1 cellular context compared by ENCODE assay signal in the genomic region with DNA sequence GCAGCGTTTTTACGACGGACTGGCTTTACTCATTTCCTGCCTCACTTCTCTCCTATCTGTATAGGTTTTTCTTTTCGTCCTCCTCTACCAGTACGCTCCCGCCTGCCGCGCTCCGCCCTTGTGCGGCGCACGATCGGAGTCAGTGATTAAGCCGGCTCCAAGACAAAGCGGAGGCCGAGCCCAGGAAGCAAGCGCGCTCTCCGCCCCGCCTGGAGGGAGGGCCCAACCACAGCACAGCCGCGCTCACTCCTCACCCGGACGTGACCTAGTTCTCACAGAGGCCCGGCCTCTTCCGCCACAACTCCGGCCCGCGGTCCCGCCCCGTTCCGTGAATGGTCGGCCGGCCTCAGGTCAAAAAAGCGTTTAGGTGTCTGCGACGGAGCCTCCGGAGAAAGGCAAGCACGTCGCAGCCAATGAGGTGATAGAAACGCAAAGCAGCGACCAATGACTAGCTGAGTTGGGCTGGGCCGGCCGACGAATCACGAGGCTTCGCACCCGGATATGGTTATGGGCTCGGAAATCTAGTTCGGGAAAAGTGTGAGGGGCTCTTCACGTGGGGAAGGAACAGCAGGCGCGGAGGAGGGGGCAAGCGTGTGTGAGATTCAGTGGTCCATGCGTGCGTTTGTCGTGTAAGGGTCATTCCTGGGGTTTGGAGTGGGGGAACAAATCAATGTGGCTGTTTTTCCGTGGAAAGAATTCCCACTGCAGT.
TF ChIP-seq lines count a peak whose summit lies in the region.

A gene with protein sequence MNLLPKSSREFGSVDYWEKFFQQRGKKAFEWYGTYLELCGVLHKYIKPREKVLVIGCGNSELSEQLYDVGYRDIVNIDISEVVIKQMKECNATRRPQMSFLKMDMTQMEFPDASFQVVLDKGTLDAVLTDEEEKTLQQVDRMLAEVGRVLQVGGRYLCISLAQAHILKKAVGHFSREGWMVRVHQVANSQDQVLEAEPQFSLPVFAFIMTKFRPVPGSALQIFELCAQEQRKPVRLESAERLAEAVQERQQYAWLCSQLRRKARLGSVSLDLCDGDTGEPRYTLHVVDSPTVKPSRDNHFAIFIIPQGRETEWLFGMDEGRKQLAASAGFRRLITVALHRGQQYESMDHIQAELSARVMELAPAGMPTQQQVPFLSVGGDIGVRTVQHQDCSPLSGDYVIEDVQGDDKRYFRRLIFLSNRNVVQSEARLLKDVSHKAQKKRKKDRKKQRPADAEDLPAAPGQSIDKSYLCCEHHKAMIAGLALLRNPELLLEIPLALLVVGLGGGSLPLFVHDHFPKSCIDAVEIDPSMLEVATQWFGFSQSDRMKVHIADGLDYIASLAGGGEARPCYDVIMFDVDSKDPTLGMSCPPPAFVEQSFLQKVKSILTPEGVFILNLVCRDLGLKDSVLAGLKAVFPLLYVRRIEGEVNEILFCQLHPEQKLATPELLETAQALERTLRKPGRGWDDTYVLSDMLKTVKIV (plus strand): TSS at position 494 of the 709 bp plus-strand sequence. CDS start 308 bp downstream, outside the sequence.

TF ChIP-seq in HepG2, 621 proteins besides CTCF, POLR2A, EP300 and RAD21 (continued from another document and continues in another):
- TF ChIP-seq ZNF503 (CRISPR knock-in tag; IDR thresholded peaks at IDR 0.05), result no peak
- TF ChIP-seq MLLT10 (CRISPR knock-in tag; IDR thresholded peaks at IDR 0.05), result no peak
- TF ChIP-seq E2F5 (CRISPR knock-in tag; conservative IDR thresholded peaks at IDR 0.05), result peak; percentile 63
- TF ChIP-seq ZHX2 (IDR thresholded peaks at IDR 0.05; ENCODE audit: low read depth), result no peak; the same call in 1 of the 2 replicates
- no peak for TF ChIP-seq ZHX2 (CRISPR knock-in tag; IDR thresholded peaks at IDR 0.05; ENCODE audit: borderline replicate concordance)
- no peak for TF ChIP-seq ZNF879 (CRISPR knock-in tag; IDR thresholded peaks at IDR 0.05)
- no peak for TF ChIP-seq ZNF382 (CRISPR knock-in tag; IDR thresholded peaks at IDR 0.05; ENCODE audit: borderline replicate concordance)
- peak; percentile 82; the same call in 1 of the 2 replicates for TF ChIP-seq SIN3A (IDR thresholded peaks at IDR 0.05; ENCODE audit: borderline replicate concordance, low read depth, low read length)
- TF ChIP-seq, protein P1, sequence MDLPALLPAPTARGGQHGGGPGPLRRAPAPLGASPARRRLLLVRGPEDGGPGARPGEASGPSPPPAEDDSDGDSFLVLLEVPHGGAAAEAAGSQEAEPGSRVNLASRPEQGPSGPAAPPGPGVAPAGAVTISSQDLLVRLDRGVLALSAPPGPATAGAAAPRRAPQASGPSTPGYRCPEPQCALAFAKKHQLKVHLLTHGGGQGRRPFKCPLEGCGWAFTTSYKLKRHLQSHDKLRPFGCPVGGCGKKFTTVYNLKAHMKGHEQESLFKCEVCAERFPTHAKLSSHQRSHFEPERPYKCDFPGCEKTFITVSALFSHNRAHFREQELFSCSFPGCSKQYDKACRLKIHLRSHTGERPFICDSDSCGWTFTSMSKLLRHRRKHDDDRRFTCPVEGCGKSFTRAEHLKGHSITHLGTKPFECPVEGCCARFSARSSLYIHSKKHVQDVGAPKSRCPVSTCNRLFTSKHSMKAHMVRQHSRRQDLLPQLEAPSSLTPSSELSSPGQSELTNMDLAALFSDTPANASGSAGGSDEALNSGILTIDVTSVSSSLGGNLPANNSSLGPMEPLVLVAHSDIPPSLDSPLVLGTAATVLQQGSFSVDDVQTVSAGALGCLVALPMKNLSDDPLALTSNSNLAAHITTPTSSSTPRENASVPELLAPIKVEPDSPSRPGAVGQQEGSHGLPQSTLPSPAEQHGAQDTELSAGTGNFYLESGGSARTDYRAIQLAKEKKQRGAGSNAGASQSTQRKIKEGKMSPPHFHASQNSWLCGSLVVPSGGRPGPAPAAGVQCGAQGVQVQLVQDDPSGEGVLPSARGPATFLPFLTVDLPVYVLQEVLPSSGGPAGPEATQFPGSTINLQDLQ (CRISPR knock-in tag; IDR thresholded peaks at IDR 0.05), result no peak
- TF ChIP-seq HOXA7 (CRISPR knock-in tag; IDR thresholded peaks at IDR 0.05), result no peak
- no peak for TF ChIP-seq DPF2 (CRISPR knock-in tag; IDR thresholded peaks at IDR 0.05; ENCODE audit: borderline replicate concordance, low read depth)
- TF ChIP-seq, protein P2, sequence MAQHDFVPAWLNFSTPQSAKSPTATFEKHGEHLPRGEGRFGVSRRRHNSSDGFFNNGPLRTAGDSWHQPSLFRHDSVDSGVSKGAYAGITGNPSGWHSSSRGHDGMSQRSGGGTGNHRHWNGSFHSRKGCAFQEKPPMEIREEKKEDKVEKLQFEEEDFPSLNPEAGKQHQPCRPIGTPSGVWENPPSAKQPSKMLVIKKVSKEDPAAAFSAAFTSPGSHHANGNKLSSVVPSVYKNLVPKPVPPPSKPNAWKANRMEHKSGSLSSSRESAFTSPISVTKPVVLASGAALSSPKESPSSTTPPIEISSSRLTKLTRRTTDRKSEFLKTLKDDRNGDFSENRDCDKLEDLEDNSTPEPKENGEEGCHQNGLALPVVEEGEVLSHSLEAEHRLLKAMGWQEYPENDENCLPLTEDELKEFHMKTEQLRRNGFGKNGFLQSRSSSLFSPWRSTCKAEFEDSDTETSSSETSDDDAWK (CRISPR knock-in tag; IDR thresholded peaks at IDR 0.05), result no peak
- TF ChIP-seq ZNF83 (CRISPR knock-in tag; IDR thresholded peaks at IDR 0.05; ENCODE audit: borderline replicate concordance), result no peak
- TF ChIP-seq ZNF619 (CRISPR knock-in tag; IDR thresholded peaks at IDR 0.05), result 0 out of 2 replicates have a peak, but pooled peaks have one; percentile 25
- TF ChIP-seq, protein P3, sequence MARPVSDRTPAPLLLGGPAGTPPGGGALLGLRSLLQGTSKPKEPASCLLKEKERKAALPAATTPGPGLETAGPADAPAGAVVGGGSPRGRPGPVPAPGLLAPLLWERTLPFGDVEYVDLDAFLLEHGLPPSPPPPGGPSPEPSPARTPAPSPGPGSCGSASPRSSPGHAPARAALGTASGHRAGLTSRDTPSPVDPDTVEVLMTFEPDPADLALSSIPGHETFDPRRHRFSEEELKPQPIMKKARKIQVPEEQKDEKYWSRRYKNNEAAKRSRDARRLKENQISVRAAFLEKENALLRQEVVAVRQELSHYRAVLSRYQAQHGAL (CRISPR knock-in tag; IDR thresholded peaks at IDR 0.05; ENCODE audit: not compliant biosample characterization), result no peak
- peak; percentile 98 for TF ChIP-seq NR2C2 (CRISPR knock-in tag; IDR thresholded peaks at IDR 0.05; ENCODE audit: borderline replicate concordance)
- no peak for TF ChIP-seq HOXA5 (CRISPR knock-in tag; IDR thresholded peaks at IDR 0.05)
- 0 out of 2 replicates have a peak, but pooled peaks have one; percentile 54 for TF ChIP-seq SETDB1 (CRISPR knock-in tag; IDR thresholded peaks at IDR 0.05; ENCODE audit: borderline replicate concordance)
- no peak for TF ChIP-seq ZBTB26 (CRISPR knock-in tag; IDR thresholded peaks at IDR 0.05; ENCODE audit: borderline replicate concordance)
- TF ChIP-seq ZNF232 (CRISPR knock-in tag; IDR thresholded peaks at IDR 0.05; ENCODE audit: borderline replicate concordance), result no peak; the same call in 1 of the 2 replicates
- peak; percentile 79; the same call in 1 of the 2 replicates for TF ChIP-seq ZNF772 (CRISPR knock-in tag; IDR thresholded peaks at IDR 0.05)
- no peak for TF ChIP-seq ZNF737 (CRISPR knock-in tag; IDR thresholded peaks at IDR 0.05; ENCODE audit: borderline replicate concordance)
- TF ChIP-seq SIX4 (CRISPR knock-in tag; IDR thresholded peaks at IDR 0.05), result no peak
- no peak for TF ChIP-seq ZNF740 (CRISPR knock-in tag; IDR thresholded peaks at IDR 0.05)
- no peak for TF ChIP-seq ZFAT (CRISPR knock-in tag; conservative IDR thresholded peaks at IDR 0.05)
- TF ChIP-seq THYN1 (CRISPR knock-in tag; IDR thresholded peaks at IDR 0.05; ENCODE audit: borderline replicate concordance, low read depth), result no peak
- TF ChIP-seq RXRA (CRISPR knock-in tag; IDR thresholded peaks at IDR 0.05), result 0 out of 2 replicates have a peak, but pooled peaks have one; percentile 68
- TF ChIP-seq SRF (IDR thresholded peaks at IDR 0.05; ENCODE audit: low read depth, low read length), result peak; percentile 85
- TF ChIP-seq, protein P4, sequence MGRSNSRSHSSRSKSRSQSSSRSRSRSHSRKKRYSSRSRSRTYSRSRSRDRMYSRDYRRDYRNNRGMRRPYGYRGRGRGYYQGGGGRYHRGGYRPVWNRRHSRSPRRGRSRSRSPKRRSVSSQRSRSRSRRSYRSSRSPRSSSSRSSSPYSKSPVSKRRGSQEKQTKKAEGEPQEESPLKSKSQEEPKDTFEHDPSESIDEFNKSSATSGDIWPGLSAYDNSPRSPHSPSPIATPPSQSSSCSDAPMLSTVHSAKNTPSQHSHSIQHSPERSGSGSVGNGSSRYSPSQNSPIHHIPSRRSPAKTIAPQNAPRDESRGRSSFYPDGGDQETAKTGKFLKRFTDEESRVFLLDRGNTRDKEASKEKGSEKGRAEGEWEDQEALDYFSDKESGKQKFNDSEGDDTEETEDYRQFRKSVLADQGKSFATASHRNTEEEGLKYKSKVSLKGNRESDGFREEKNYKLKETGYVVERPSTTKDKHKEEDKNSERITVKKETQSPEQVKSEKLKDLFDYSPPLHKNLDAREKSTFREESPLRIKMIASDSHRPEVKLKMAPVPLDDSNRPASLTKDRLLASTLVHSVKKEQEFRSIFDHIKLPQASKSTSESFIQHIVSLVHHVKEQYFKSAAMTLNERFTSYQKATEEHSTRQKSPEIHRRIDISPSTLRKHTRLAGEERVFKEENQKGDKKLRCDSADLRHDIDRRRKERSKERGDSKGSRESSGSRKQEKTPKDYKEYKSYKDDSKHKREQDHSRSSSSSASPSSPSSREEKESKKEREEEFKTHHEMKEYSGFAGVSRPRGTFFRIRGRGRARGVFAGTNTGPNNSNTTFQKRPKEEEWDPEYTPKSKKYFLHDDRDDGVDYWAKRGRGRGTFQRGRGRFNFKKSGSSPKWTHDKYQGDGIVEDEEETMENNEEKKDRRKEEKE (IDR thresholded peaks at IDR 0.05), result no peak
